Comparison of ENCODE assay signal across 1 cellular context in the genomic region with DNA sequence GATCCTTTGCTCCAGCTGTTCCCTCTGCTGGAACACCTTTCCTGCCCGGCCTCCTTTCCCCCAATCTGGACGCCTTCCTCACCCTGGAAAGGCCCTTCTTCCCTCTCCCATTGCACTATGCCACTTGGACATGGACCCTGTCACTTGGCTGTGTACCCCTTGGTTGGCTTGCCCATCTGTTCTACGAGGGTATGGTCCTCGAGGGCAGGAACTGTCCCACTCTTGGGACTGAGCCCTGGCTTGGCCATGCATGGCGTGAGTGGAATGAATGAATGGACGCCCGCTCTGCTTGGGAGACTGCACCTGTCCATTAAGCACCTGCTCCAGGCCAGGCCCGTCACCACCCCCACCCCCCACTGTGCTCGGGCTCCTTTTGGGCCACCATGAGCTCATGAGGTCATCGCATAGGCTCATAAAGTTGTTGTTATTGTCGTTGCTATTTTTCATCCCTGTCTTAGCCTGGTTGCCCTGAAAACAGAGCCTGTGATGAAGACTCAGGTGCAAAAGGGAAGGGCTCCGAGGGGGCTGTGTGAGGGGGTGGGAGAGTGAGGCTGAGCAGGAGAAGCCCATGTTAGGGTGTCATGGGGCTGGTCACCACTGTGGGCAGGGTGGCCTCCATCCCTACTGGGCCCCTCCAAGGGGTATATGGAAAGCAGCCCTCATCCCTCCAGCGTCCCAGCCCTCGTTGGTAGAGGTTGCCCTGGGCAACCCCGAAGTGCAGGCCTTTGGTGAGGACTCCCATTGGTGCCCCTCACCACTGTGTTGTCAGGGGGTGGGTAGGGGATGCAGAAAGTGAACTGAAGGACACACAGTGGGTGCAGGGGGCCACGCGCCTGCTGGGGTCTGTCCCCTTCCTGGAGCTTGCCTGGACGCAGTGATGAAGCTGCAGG.
TF ChIP-seq lines count a peak whose summit lies in the region.

No MANE protein-coding gene starts in this region.

TF ChIP-seq in GM12878, 131 proteins besides CTCF, POLR2A, EP300 and RAD21:
- TF ChIP-seq CREB1 (IDR thresholded peaks at IDR 0.05; ENCODE audit: low read depth) (no peak), CBX3 (IDR thresholded peaks at IDR 0.05; ENCODE audit: borderline replicate concordance, low read depth) (no peak), ESRRA (IDR thresholded peaks at IDR 0.05; ENCODE audit: low read length) (no peak)
